ENCODE assay signal across 13 cellular contexts in genomic region chr7:10128748-10129147, GRCh38.
DNase-seq lines count a peak whose midpoint lies in the region; ATAC-seq and TF ChIP-seq lines count a peak whose summit lies in the region.
"Had no signal": no experiment of that assay in that cellular context is flagged by ENCODE, and none has a peak within 500 bp of the region (broad histone marks: within the 10 kb centered on the region; RNA-seq: fewer than 3 reads in every experiment).

No MANE protein-coding gene starts in this region.

- H3K9me3 ChIP-seq in prostate gland: no peaks in the 10 kb centered on the region
- H3K9me3 ChIP-seq: A549, sigmoid colon had no signal

- 41% methylated on average over 1 of the region's 1 CpG for WGBS in prostate gland

- H3K27me3 ChIP-seq in prostate gland (replicated peaks; ENCODE audit: insufficient read depth): no peaks in the 10 kb centered on the region
- H3K27me3 ChIP-seq: sigmoid colon had no signal

- no peak overlapping the region for H3K4me3 ChIP-seq in prostate gland
- H3K4me3 ChIP-seq: A549, sigmoid colon had no signal

- peak; percentile 62 for TF ChIP-seq CTCF in endothelial cell (IDR thresholded peaks at IDR 0.05; ENCODE audit: unreplicated experiment)
- TF ChIP-seq CTCF in osteocyte (IDR thresholded peaks at IDR 0.05): peak; percentile 42
- peak in 1 of 4 experiments; percentile 15 for TF ChIP-seq CTCF in prostate gland (IDR thresholded peaks at IDR 0.05)

- no peak for ATAC-seq in HG03196 (IDR thresholded peaks at IDR 0.05; ENCODE audit: unreplicated experiment)
- ATAC-seq: A549; activated T-cell treated with anti-CD3 and anti-CD28 coated beads, Interleukin-2, amount 50 U/mL, for 72 hours had no signal

- H3K9me3 Mint-ChIP-seq in endothelial cell (ENCODE audit: unreplicated experiment): no peaks in the 10 kb centered on the region
- no peaks in the 10 kb centered on the region for H3K9me3 Mint-ChIP-seq in osteocyte (ENCODE audit: unreplicated experiment)
- H3K9me3 Mint-ChIP-seq: activated T-cell treated with anti-CD3 and anti-CD28 coated beads, Interleukin-2, amount 50 U/mL, for 72 hours; T-helper 2 cell treated with Interferon-gamma antibody and Interleukin-4, amounts not matched to agents 5 μg/mL and 100 μg/mL, for 36 hours had no signal

- no peak overlapping the region for H3K4me3 Mint-ChIP-seq in endothelial cell (ENCODE audit: unreplicated experiment)
- H3K4me3 Mint-ChIP-seq in osteocyte (ENCODE audit: unreplicated experiment): no peak overlapping the region
- H3K4me3 Mint-ChIP-seq: activated T-cell treated with anti-CD3 and anti-CD28 coated beads, Interleukin-2, amount 50 U/mL, for 72 hours; T-helper 2 cell treated with Interferon-gamma antibody and Interleukin-4, amounts not matched to agents 5 μg/mL and 100 μg/mL, for 36 hours had no signal

- no peaks in the 10 kb centered on the region for H3K4me1 ChIP-seq in prostate gland (replicated peaks)
- H3K4me1 ChIP-seq: A549, sigmoid colon had no signal

- H3K27ac Mint-ChIP-seq in endothelial cell (ENCODE audit: unreplicated experiment) (no peak overlapping the region), osteocyte (ENCODE audit: unreplicated experiment) (no peak overlapping the region)
- H3K27ac Mint-ChIP-seq: activated T-cell treated with anti-CD3 and anti-CD28 coated beads, Interleukin-2, amount 50 U/mL, for 72 hours; T-helper 2 cell treated with Interferon-gamma antibody and Interleukin-4, amounts not matched to agents 5 μg/mL and 100 μg/mL, for 36 hours had no signal

- no peak for TF ChIP-seq POLR2A in prostate gland (IDR thresholded peaks at IDR 0.05)

- H3K36me3 Mint-ChIP-seq in endothelial cell (ENCODE audit: low read depth, unreplicated experiment) (no peaks in the 10 kb centered on the region), osteocyte (ENCODE audit: unreplicated experiment) (no peaks in the 10 kb centered on the region)

- peaks cover 2% of the 10 kb centered on the region for H3K4me1 Mint-ChIP-seq in endothelial cell (ENCODE audit: unreplicated experiment)
- H3K4me1 Mint-ChIP-seq in osteocyte (ENCODE audit: unreplicated experiment): no peaks in the 10 kb centered on the region

- H3K27me3 Mint-ChIP-seq in endothelial cell (ENCODE audit: unreplicated experiment) (peaks cover 2% of the 10 kb centered on the region), osteocyte (ENCODE audit: unreplicated experiment) (no peaks in the 10 kb centered on the region)

- peak; percentile 11 for DNase-seq in NCI-H1436 (lab: John Stamatoyannopoulos, UW)
- DNase-seq in NCI-H1436 treated with DMSO at 0.1 percent for 48 hours (lab: John Stamatoyannopoulos, UW): no peak
- peak; percentile 62 for DNase-seq in NCI-H748 (lab: John Stamatoyannopoulos, UW; ENCODE audit: unreplicated experiment)
- peak; percentile 33 for DNase-seq in endothelial cell (ENCODE audit: low spot score)
- no peak for DNase-seq in osteocyte (ENCODE audit: extremely low spot score, unreplicated experiment)
- no peak for DNase-seq in T-helper 1 cell
- DNase-seq in prostate gland (ENCODE audit: low spot score): no peak
- DNase-seq: activated T-cell treated with anti-CD3 and anti-CD28 coated beads, Interleukin-2, amount 50 U/mL, for 72 hours; NCI-H187 treated with DMSO at 0.1 percent for 48 hours; sigmoid colon had no signal

- no peaks in the 10 kb centered on the region for H3K36me3 ChIP-seq in prostate gland
- H3K36me3 ChIP-seq: sigmoid colon had no signal

- intact Hi-C loops in prostate gland (cut with DNase I): no loop called here

- no peak overlapping the region for H3K27ac ChIP-seq in prostate gland
- H3K27ac ChIP-seq: A549, sigmoid colon had no signal

Comparison
In these comparisons a context has a peak if more than half of its experiments do, and no peak if none do; other contexts are left out.
1. DNase-seq: peak in NCI-H1436 (single experiment), NCI-H748 (single experiment) and endothelial cell (single experiment); none in NCI-H1436 treated with DMSO at 0.1 percent for 48 hours (single experiment), osteocyte (single experiment), T-helper 1 cell (0 of 5) and prostate gland (single experiment).